Comparison of ENCODE assay signal across 22 cellular contexts in genomic region chr11:74992852-74993251, GRCh38. TPM values are rescaled to one million over a fixed set of nuclear protein-coding genes. Genes with fewer than 3 reads are reported as not detected.
DNase-seq lines count a peak whose midpoint lies in the region; ATAC-seq, FAIRE-seq and TF ChIP-seq lines count a peak whose summit lies in the region.
"Had no signal": no experiment of that assay in that cellular context is flagged by ENCODE, and none has a peak within 500 bp of the region (broad histone marks: within the 10 kb centered on the region; RNA-seq: fewer than 3 reads in every experiment).

No MANE protein-coding gene starts in this region.

- intact Hi-C loops in GM12878 (cut with micrococcal nuclease; ENCODE audit: unreplicated experiment): no loop called here
- intact Hi-C loops in PC-9 (cut with micrococcal nuclease; ENCODE audit: unreplicated experiment): no loop called here
- intact Hi-C loops in upper lobe of right lung (cut with DNase I): no loop called here

- H3K4me1 ChIP-seq in GM12878 (ENCODE audit: control insufficient read depth, insufficient read depth, low read length): peaks cover 13% of the 10 kb centered on the region
- H3K4me1 ChIP-seq in PC-9 (replicated peaks; ENCODE audit: insufficient read depth): peaks cover 9% of the 10 kb centered on the region
- peaks cover 6% of the 10 kb centered on the region for H3K4me1 ChIP-seq in upper lobe of right lung

- DNase-seq in GM13976 (ENCODE audit: low spot score) (peak; percentile 44), GM12878 (ENCODE audit: low read depth, low spot score) (peak; percentile 76), PC-9 (no peak), upper lobe of right lung (no peak)
- DNase-seq in effector CD8-positive, alpha-beta T cell (lab: John Stamatoyannopoulos, UW): no peak
- DNase-seq: activated naive CD4-positive, alpha-beta T cell treated with Interleukin-2 at 50 U/mL for 16 hours; activated T-cell treated with anti-CD3 and anti-CD28 coated beads, Interleukin-2, amount 50 U/mL, for 4 hours; CD4-positive, CD25-positive, alpha-beta regulatory T cell; EL; NCI-H2081; NCI-H345; SIG-M5; T-helper 1 cell had no signal

- H3K9me3 ChIP-seq in GM12878 (replicated peaks; ENCODE audit: control insufficient read depth, insufficient read depth, low read length) (no peaks in the 10 kb centered on the region), PC-9 (ENCODE audit: insufficient read depth, low read depth) (no peaks in the 10 kb centered on the region), upper lobe of right lung (no peaks in the 10 kb centered on the region)
- H3K9me3 ChIP-seq: thoracic aorta had no signal

- H3K79me2 ChIP-seq in GM12878 (ENCODE audit: control insufficient read depth, insufficient read depth, low read length) (peaks cover 37% of the 10 kb centered on the region), PC-9 (ENCODE audit: low read depth) (peaks cover 18% of the 10 kb centered on the region; the same call in 1 of the 2 replicates)

- 7% methylated on average over 5 of the region's 5 CpGs for WGBS in GM12878 (ENCODE audit: insufficient coverage, insufficient replicate concordance, low lambda C conversion rate, missing lambda C conversion rate)

- TF ChIP-seq CTCF in GM13976 (IDR thresholded peaks at IDR 0.05; ENCODE audit: borderline replicate concordance, control extremely low read depth, extremely low read depth, insufficient read depth, missing control alignments) (no peak), GM12878 (IDR thresholded peaks at IDR 0.05 in 2 of 3, conservative IDR thresholded peaks at IDR 0.05 in 1 of 3; ENCODE audit: control insufficient read depth in 2 of 3, extremely low read depth in 1 of 3, insufficient read depth in 1 of 3, low read depth in 3 of 3, low read length in 3 of 3) (no peak), PC-9 (conservative IDR thresholded peaks at IDR 0.05) (no peak), upper lobe of right lung (IDR thresholded peaks at IDR 0.05) (no peak)

- peak overlapping the region; percentile 26; the same call in 1 of the 2 replicates for H3K4me3 ChIP-seq in GM12878
- no peak overlapping the region for H3K4me3 ChIP-seq in PC-9
- H3K4me3 ChIP-seq in upper lobe of right lung: no peak overlapping the region
- H3K4me3 ChIP-seq: lung, neural progenitor cell, thoracic aorta had no signal

- H3K27me3 ChIP-seq in GM12878 (replicated peaks in 1 of 2; ENCODE audit: control insufficient read depth in 2 of 2, insufficient read depth in 2 of 2, low read length in 1 of 2) (no peaks in the 10 kb centered on the region), PC-9 (ENCODE audit: insufficient read depth, low read depth) (no peaks in the 10 kb centered on the region), upper lobe of right lung (no peaks in the 10 kb centered on the region)
- H3K27me3 ChIP-seq: neural progenitor cell had no signal

- H3K9me2 ChIP-seq in PC-9 (ENCODE audit: insufficient read depth): no peaks in the 10 kb centered on the region

- no peak for TF ChIP-seq EP300 in GM12878 (IDR thresholded peaks at IDR 0.05; ENCODE audit: borderline replicate concordance in 1 of 2, control insufficient read depth in 1 of 2, low read depth in 2 of 2, low read length in 2 of 2)

- no TSS peak for BruUV-seq in GM12878 (replicated peaks; lab: Mats Ljungman, UMichigan)
- BruUV-seq in PC-9 (replicated peaks; lab: Mats Ljungman, UMichigan): no TSS peak

- POLR2A ChIA-PET in GM12878 (lab: Charles Lee): interaction anchor here (0.6 to 1.6 kb wide), 5 partner anchors 10 to 44 kb away, joined by 3 to 5 read pairs (median 3); partner anchors contain the start of genes SPCS2 and XRRA1
- POLR2A ChIA-PET in PC-9 (lab: Charles Lee; ENCODE audit: unreplicated experiment): interaction anchor here (0.6 kb wide), 1 partner anchor 19 kb away, joined by 4 read pairs; no protein-coding TSS in a partner anchor

- TF ChIP-seq RAD21 in GM12878 (IDR thresholded peaks at IDR 0.05; ENCODE audit: insufficient read depth, low read depth, low read length): no peak

- no peak overlapping the region for H3K9ac ChIP-seq in GM12878 (ENCODE audit: control insufficient read depth, insufficient read depth, low read length)
- H3K9ac ChIP-seq: neural progenitor cell had no signal

- SMC1A ChIA-PET in GM12878 (lab: Charles Lee; ENCODE audit: uncharacterized antibody, unreplicated experiment): interaction anchor here (0.6 to 1.7 kb wide), 8 partner anchors 9 to 603 kb away, joined by 3 to 9 read pairs (median 4); no protein-coding TSS in a partner anchor

- RAD21 ChIA-PET in GM12878 (lab: Charles Lee; ENCODE audit: unreplicated experiment): interaction anchor here (1.0 to 1.6 kb wide), 7 partner anchors 9 to 57 kb away, joined by 3 to 7 read pairs (median 4); partner anchors contain the start of genes SPCS2 and XRRA1

- H3K4me2 ChIP-seq in GM12878 (ENCODE audit: control insufficient read depth, insufficient read depth) (peak overlapping the region; percentile 78), PC-9 (no peak overlapping the region)
- H3K4me2 ChIP-seq: neural progenitor cell had no signal

- no peak for FAIRE-seq in GM12878 (lab: Jason Lieb, UNC)
- FAIRE-seq: bronchial epithelial cell, H54 had no signal

- H2AFZ ChIP-seq in GM12878 (ENCODE audit: control insufficient read depth, low read depth, low read length) (no peak overlapping the region), PC-9 (no peak overlapping the region)
- H2AFZ ChIP-seq: neural progenitor cell had no signal

- H3K36me3 ChIP-seq in GM12878 (ENCODE audit: control insufficient read depth in 2 of 2, insufficient read depth in 2 of 2, low read length in 1 of 2) (peaks cover 0 to 19% of the 10 kb centered on the region in 2 experiments; a peak in 3 of 4 replicates), PC-9 (ENCODE audit: low read depth) (no peaks in the 10 kb centered on the region; the same call in 1 of the 2 replicates), upper lobe of right lung (peaks cover 15% of the 10 kb centered on the region)
- H3K36me3 ChIP-seq: neural progenitor cell had no signal

- TF ChIP-seq POLR2A in GM12878 (IDR thresholded peaks at IDR 0.05; ENCODE audit: low read depth, low read length): no peak

- H3F3A ChIP-seq in PC-9 (ENCODE audit: insufficient read depth, low read depth): peaks cover 10% of the 10 kb centered on the region; the same call in 1 of the 2 replicates

- ATAC-seq in GM19397 (IDR thresholded peaks at IDR 0.05; ENCODE audit: unreplicated experiment) (peak; percentile 41), HG02938 (IDR thresholded peaks at IDR 0.05; ENCODE audit: unreplicated experiment) (peak; percentile 54), GM12878 (peak; percentile 67), HG02642 (IDR thresholded peaks at IDR 0.05; ENCODE audit: poor library complexity, unreplicated experiment) (no peak), upper lobe of right lung (no peak)
- ATAC-seq: activated T-cell treated with anti-CD3 and anti-CD28 coated beads, Interleukin-2, amount 50 U/mL, for 4 hours; Panc1 had no signal

- H4K20me1 ChIP-seq in GM12878 (ENCODE audit: control insufficient read depth, insufficient read depth) (no peaks in the 10 kb centered on the region), PC-9 (ENCODE audit: insufficient read depth) (no peaks in the 10 kb centered on the region)

- CTCF ChIA-PET in GM12878 (lab: Yijun Ruan, JAX) (interaction anchor here (0.6 to 1.6 kb wide), 8 partner anchors 29 to 212 kb away, joined by 3 to 11 read pairs (median 4); no protein-coding TSS in a partner anchor), PC-9 (lab: Charles Lee) (interaction anchor here (0.7 kb wide), 1 partner anchor 20 kb away, joined by 3 read pairs; no protein-coding TSS in a partner anchor)

- in situ Hi-C loops in GM13976 (cut with MboI; ENCODE audit: low sequenced_read_pairs, unreplicated experiment) (no loop called here), GM12878 (cut with MboI) (no loop called here)

- H3K27ac ChIP-seq in GM12878 (ENCODE audit: control insufficient read depth, insufficient read depth): no peak overlapping the region
- no peak overlapping the region for H3K27ac ChIP-seq in PC-9
- no peak overlapping the region for H3K27ac ChIP-seq in upper lobe of right lung
- H3K27ac ChIP-seq: neural progenitor cell, thoracic aorta had no signal

RNA-seq across cellular contexts. Expression of gene NEU3, which starts 4.1 kb away (rescaled TPM):
- total RNA-seq in GM12878 (2013; cell fraction: nucleolus; rRNA removed): 40.3 and 47.0 TPM in 2 replicates
- 17.3 and 18.1 TPM in 2 replicates for total RNA-seq in GM12878 (2014; rRNA removed)
- total RNA-seq in GM12878 (2014; rRNA removed; fragmentation: Illumina TruSeq; extraction: Trizol): 14.8 and 15.4 TPM in 2 replicates
- 13.3 and 13.9 TPM in 2 replicates for total RNA-seq in GM12878 (2021)
- 6.7 TPM for polyA plus RNA-seq in GM12878 (2011; ENCODE audit: low read depth)
- 13.4 and 14.8 TPM in 2 replicates for polyA plus RNA-seq in GM12878 (2011; rRNA removed)
- polyA plus RNA-seq in GM12878 (2011; cell fraction: cytosol; rRNA removed): 16.3 and 19.0 TPM in 2 replicates
- 21.9 and 22.6 TPM in 2 replicates for polyA plus RNA-seq in GM12878 (2011; cell fraction: nucleus; rRNA removed)
- 7.8 and 8.6 TPM in 2 replicates for polyA plus RNA-seq in GM12878 (2012)
- 13.4 and 13.9 TPM in 2 replicates for polyA plus RNA-seq in GM12878 (2014; fragmentation: Illumina TruSeq; extraction: Trizol)
- 1 to 10 TPM; 2.5 TPM for polyA plus RNA-seq in GM12878 (2014; fragmentation: Nextera tagmentation; extraction: Ambion mirVana)
- 15.4 and 20.3 TPM in 2 replicates for polyA plus RNA-seq in GM12878 (2014; rRNA removed)
- 10 to 100 TPM in 1 of 2 experiments, 1 to 10 TPM in 1; 9.7 to 11.0 TPM for polyA plus RNA-seq in GM12878 (2016; fragmentation: Nextera tagmentation; extraction: Ambion mirVana)
- polyA minus RNA-seq in GM12878 (2011; rRNA and poly(A)+ RNA removed): 26.6 and 33.3 TPM in 2 replicates
- 12.3 and 13.1 TPM in 2 replicates for polyA minus RNA-seq in GM12878 (2011; cell fraction: cytosol; rRNA and poly(A)+ RNA removed)
- 14.0 and 25.3 TPM in 2 replicates for polyA minus RNA-seq in GM12878 (2011; cell fraction: nucleus; rRNA and poly(A)+ RNA removed)
- 9.9 and 11.8 TPM in 2 replicates for total RNA-seq in PC-9 (2021)
- total RNA-seq in upper lobe of right lung: 9.6 TPM

RNA-seq across cellular contexts. Expression of gene SPCS2, which starts 43.8 kb away (rescaled TPM):
- 71.4 and 148 TPM in 2 replicates for total RNA-seq in GM12878 (2013; cell fraction: nucleolus; rRNA removed)
- 40.7 and 48.3 TPM in 2 replicates for total RNA-seq in GM12878 (2014; rRNA removed)
- 52.9 and 53.6 TPM in 2 replicates for total RNA-seq in GM12878 (2014; rRNA removed; fragmentation: Illumina TruSeq; extraction: Trizol)
- total RNA-seq in GM12878 (2021): 143 and 145 TPM in 2 replicates
- 91.2 TPM for polyA plus RNA-seq in GM12878 (2011; ENCODE audit: low read depth)
- polyA plus RNA-seq in GM12878 (2011; rRNA removed): 192 and 234 TPM in 2 replicates
- 44.5 and 78.9 TPM in 2 replicates for polyA plus RNA-seq in GM12878 (2011; cell fraction: cytosol; rRNA removed)
- polyA plus RNA-seq in GM12878 (2011; cell fraction: nucleus; rRNA removed): 26.5 and 50.5 TPM in 2 replicates
- 139 and 145 TPM in 2 replicates for polyA plus RNA-seq in GM12878 (2012)
- 176 and 220 TPM in 2 replicates for polyA plus RNA-seq in GM12878 (2014; fragmentation: Illumina TruSeq; extraction: Trizol)
- 100 to 1,000 TPM; 429 to 430 TPM for polyA plus RNA-seq in GM12878 (2014; fragmentation: Nextera tagmentation; extraction: Ambion mirVana)
- 192 and 236 TPM in 2 replicates for polyA plus RNA-seq in GM12878 (2014; rRNA removed)
- polyA plus RNA-seq in GM12878 (2016; fragmentation: Nextera tagmentation; extraction: Ambion mirVana): 100 to 1,000 TPM; 636 to 661 TPM
- polyA minus RNA-seq in GM12878 (2011; rRNA and poly(A)+ RNA removed): 24.5 and 29.1 TPM in 2 replicates
- polyA minus RNA-seq in GM12878 (2011; cell fraction: cytosol; rRNA and poly(A)+ RNA removed): 14.6 and 14.7 TPM in 2 replicates
- 4.5 and 15.3 TPM in 2 replicates for polyA minus RNA-seq in GM12878 (2011; cell fraction: nucleus; rRNA and poly(A)+ RNA removed)
- 122 and 175 TPM in 2 replicates for total RNA-seq in PC-9 (2021)
- total RNA-seq in upper lobe of right lung: 178 TPM

RNA-seq across cellular contexts. Expression of gene XRRA1, which starts 44.0 kb away (rescaled TPM):
- 20.4 and 26.9 TPM in 2 replicates for total RNA-seq in GM12878 (2013; cell fraction: nucleolus; rRNA removed)
- total RNA-seq in GM12878 (2014; rRNA removed) (3.7 and 4.1 TPM in 2 replicates), GM12878 (2014; rRNA removed; fragmentation: Illumina TruSeq; extraction: Trizol) (3.9 and 5.2 TPM in 2 replicates), GM12878 (2021) (7.3 and 11.0 TPM in 2 replicates), PC-9 (2021) (29.5 and 43.0 TPM in 2 replicates), upper lobe of right lung (10.6 TPM)
- polyA plus RNA-seq in GM12878 (2011; ENCODE audit: low read depth): 2.0 TPM
- polyA plus RNA-seq in GM12878 (2011; rRNA removed) (3.2 and 4.6 TPM in 2 replicates), GM12878 (2014; fragmentation: Illumina TruSeq; extraction: Trizol) (4.6 and 5.9 TPM in 2 replicates), GM12878 (2014; fragmentation: Nextera tagmentation; extraction: Ambion mirVana) (1 to 10 TPM; 2.5 to 7.4 TPM), GM12878 (2014; rRNA removed) (3.1 and 3.9 TPM in 2 replicates), GM12878 (2016; fragmentation: Nextera tagmentation; extraction: Ambion mirVana) (1 to 10 TPM; 7.4 to 8.8 TPM)
- polyA plus RNA-seq in GM12878 (2011; cell fraction: cytosol; rRNA removed): 3.3 and 4.0 TPM in 2 replicates
- polyA plus RNA-seq in GM12878 (2011; cell fraction: nucleus; rRNA removed): 7.3 and 10.9 TPM in 2 replicates
- 3.7 and 4.3 TPM in 2 replicates for polyA plus RNA-seq in GM12878 (2012)
- polyA minus RNA-seq in GM12878 (2011; rRNA and poly(A)+ RNA removed): 9.7 and 13.0 TPM in 2 replicates
- polyA minus RNA-seq in GM12878 (2011; cell fraction: cytosol; rRNA and poly(A)+ RNA removed): 2.9 and 4.3 TPM in 2 replicates
- polyA minus RNA-seq in GM12878 (2011; cell fraction: nucleus; rRNA and poly(A)+ RNA removed): 8.6 and 12.6 TPM in 2 replicates

Comparison
In these comparisons a context has a peak if more than half of its experiments do, and no peak if none do; other contexts are left out.
1. DNase-seq: peak in GM13976 (single experiment) and GM12878 (single experiment); none in PC-9 (0 of 2), effector CD8-positive, alpha-beta T cell (single experiment) and upper lobe of right lung (single experiment).
2. ATAC-seq: peak in GM19397 (single experiment), HG02938 (single experiment) and GM12878 (single experiment); none in HG02642 (single experiment) and upper lobe of right lung (single experiment).